In the genomic region with DNA sequence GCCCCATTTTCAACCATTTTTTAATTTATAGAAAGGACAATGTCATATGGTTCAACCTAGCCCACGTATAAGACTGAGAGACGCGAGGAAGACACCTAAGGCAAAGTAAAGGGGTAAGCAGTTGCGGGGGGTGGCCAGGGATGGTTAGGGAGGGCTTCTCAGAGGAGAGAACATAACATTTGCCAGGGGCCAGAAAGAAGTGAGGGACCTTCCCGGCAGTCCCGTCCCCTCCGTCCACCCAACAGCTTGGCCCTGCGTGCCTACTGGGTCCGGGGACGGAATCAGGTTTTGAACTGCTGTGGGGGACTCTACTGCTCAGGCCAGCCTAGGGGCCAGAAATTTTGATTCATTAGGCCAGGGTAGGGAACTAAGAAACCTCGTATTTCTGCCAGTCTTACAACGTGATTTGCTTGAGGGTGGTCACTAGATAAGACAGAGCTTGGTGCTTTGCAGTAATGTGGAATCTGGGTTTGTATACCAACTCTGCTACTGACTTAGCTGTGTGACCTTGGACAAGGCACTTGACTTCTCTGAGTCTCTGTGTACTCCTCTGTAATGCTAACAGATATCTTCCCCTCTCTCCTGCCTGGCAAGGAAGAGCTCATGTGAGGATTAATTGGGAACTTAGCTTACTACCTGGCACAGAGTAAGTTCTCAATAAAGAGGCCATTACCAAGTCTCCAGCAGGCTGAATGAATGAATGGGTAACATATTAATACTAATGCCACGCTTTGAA, we compare ENCODE assay signal across 1 cellular context.
TF ChIP-seq lines count a peak whose summit lies in the region.

No MANE protein-coding gene starts in this region.

TF ChIP-seq in neural cell, 6 proteins besides CTCF, POLR2A, EP300 and RAD21 (continued from another document):
- TF ChIP-seq, protein P1, sequence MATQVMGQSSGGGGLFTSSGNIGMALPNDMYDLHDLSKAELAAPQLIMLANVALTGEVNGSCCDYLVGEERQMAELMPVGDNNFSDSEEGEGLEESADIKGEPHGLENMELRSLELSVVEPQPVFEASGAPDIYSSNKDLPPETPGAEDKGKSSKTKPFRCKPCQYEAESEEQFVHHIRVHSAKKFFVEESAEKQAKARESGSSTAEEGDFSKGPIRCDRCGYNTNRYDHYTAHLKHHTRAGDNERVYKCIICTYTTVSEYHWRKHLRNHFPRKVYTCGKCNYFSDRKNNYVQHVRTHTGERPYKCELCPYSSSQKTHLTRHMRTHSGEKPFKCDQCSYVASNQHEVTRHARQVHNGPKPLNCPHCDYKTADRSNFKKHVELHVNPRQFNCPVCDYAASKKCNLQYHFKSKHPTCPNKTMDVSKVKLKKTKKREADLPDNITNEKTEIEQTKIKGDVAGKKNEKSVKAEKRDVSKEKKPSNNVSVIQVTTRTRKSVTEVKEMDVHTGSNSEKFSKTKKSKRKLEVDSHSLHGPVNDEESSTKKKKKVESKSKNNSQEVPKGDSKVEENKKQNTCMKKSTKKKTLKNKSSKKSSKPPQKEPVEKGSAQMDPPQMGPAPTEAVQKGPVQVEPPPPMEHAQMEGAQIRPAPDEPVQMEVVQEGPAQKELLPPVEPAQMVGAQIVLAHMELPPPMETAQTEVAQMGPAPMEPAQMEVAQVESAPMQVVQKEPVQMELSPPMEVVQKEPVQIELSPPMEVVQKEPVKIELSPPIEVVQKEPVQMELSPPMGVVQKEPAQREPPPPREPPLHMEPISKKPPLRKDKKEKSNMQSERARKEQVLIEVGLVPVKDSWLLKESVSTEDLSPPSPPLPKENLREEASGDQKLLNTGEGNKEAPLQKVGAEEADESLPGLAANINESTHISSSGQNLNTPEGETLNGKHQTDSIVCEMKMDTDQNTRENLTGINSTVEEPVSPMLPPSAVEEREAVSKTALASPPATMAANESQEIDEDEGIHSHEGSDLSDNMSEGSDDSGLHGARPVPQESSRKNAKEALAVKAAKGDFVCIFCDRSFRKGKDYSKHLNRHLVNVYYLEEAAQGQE (IDR thresholded peaks at IDR 0.05; ENCODE audit: borderline replicate concordance): no peak
